In genomic region chr2:203759692-203760365, GRCh38 we compare ENCODE assay signal across 14 cellular contexts. TPM values are rescaled to one million over a fixed set of nuclear protein-coding genes. Genes with fewer than 3 reads are reported as not detected.
A peak's percentile ranks its signal among the peaks of the same experiment; 100 is the strongest.
DNase-seq lines count a peak whose midpoint lies in the region; ATAC-seq, FAIRE-seq and TF ChIP-seq lines count a peak whose summit lies in the region.
"Had no signal": no experiment of that assay in that cellular context is flagged by ENCODE, and none has a peak within 500 bp of the region (broad histone marks: within the 10 kb centered on the region; RNA-seq: fewer than 3 reads in every experiment).

No MANE protein-coding gene starts in this region.

- no peak overlapping the region for H2AFZ ChIP-seq in keratinocyte (ENCODE audit: control insufficient read depth, low read length)

- peaks cover 54% of the 10 kb centered on the region for H3K4me1 Mint-ChIP-seq in activated naive CD8-positive, alpha-beta T cell (ENCODE audit: low read depth)
- H3K4me1 Mint-ChIP-seq in activated naive CD8-positive, alpha-beta T cell treated with anti-CD3 and anti-CD28 coated beads for 36 hours: peaks cover 45% of the 10 kb centered on the region

- peaks cover 41% of the 10 kb centered on the region for H3K36me3 Mint-ChIP-seq in activated naive CD8-positive, alpha-beta T cell
- H3K36me3 Mint-ChIP-seq in activated naive CD8-positive, alpha-beta T cell treated with anti-CD3 and anti-CD28 coated beads for 36 hours: peaks cover 66% of the 10 kb centered on the region

- H3K9me3 ChIP-seq in keratinocyte (ENCODE audit: control insufficient read depth, low read depth, low read length): no peaks in the 10 kb centered on the region

- H3K9me1 ChIP-seq in keratinocyte (ENCODE audit: control insufficient read depth, extremely low read depth, insufficient read depth, low read length): no peaks in the 10 kb centered on the region

- H4K20me1 ChIP-seq in keratinocyte (ENCODE audit: control insufficient read depth, extremely low read depth, insufficient read depth, low read length): no peaks in the 10 kb centered on the region

- DNase-seq in activated naive CD8-positive, alpha-beta T cell treated with anti-CD3 and anti-CD28 coated beads for 36 hours: no peak
- peak; percentile 52 for DNase-seq in astrocyte of the cerebellum (ENCODE audit: low read depth)
- peak; percentile 67 for DNase-seq in keratinocyte (ENCODE audit: low read depth, low spot score)
- peak; percentile 26 for DNase-seq in urothelium cell line (ENCODE audit: low spot score)
- DNase-seq in OCI-M1 (lab: John Stamatoyannopoulos, UW): no peak
- DNase-seq: activated naive CD4-positive, alpha-beta T cell treated with anti-CD3 and anti-CD28 coated beads, Interleukin-2, amount 10 ng/mL, durations not matched to agents 7 days and 5 days; midbrain; stimulated activated CD4-positive, alpha-beta T cell treated with anti-CD3 and anti-CD28 coated beads, Interleukin-4, amount 100 ng/mL, for 24 hours had no signal

- TF ChIP-seq CTCF in astrocyte of the cerebellum (IDR thresholded peaks at IDR 0.05; ENCODE audit: low read depth, low read length, missing control alignments) (no peak), keratinocyte (optimal IDR thresholded peaks at IDR 0.05 in 1 of 3, IDR thresholded peaks at IDR 0.05 in 1 of 3, conservative IDR thresholded peaks at IDR 0.05 in 1 of 3; ENCODE audit: extremely low read depth in 1 of 3, insufficient read depth in 2 of 3, low read length in 3 of 3) (no peak)

- FAIRE-seq in keratinocyte (lab: Jason Lieb, UNC) (peak; percentile 73), urothelium cell line (lab: Jason Lieb, UNC) (no peak)

- no peak overlapping the region for H3K4me3 Mint-ChIP-seq in activated naive CD8-positive, alpha-beta T cell
- no peak overlapping the region for H3K4me3 Mint-ChIP-seq in activated naive CD8-positive, alpha-beta T cell treated with anti-CD3 and anti-CD28 coated beads for 36 hours
- H3K4me3 Mint-ChIP-seq: activated naive CD4-positive, alpha-beta T cell treated with anti-CD3 and anti-CD28 coated beads, Interleukin-2, amount 10 ng/mL, durations not matched to agents 7 days and 5 days; WTC11 had no signal

- dilution Hi-C loops in keratinocyte (cut with MboI; ENCODE audit: extremely low pct_ligation_motif_present, low sequenced_read_pairs): no loop called here

- peak overlapping the region; percentile 68 for H3K27ac Mint-ChIP-seq in activated naive CD8-positive, alpha-beta T cell
- no peak overlapping the region for H3K27ac Mint-ChIP-seq in activated naive CD8-positive, alpha-beta T cell treated with anti-CD3 and anti-CD28 coated beads for 36 hours
- H3K27ac Mint-ChIP-seq: WTC11 had no signal

- H3K4me3 ChIP-seq in astrocyte of the cerebellum (ENCODE audit: low read depth, low read length): no peak overlapping the region
- H3K4me3 ChIP-seq in keratinocyte (ENCODE audit: control insufficient read depth in 2 of 3, extremely low read depth in 1 of 3, insufficient read depth in 2 of 3, low read depth in 1 of 3, low read length in 3 of 3): no peak overlapping the region
- H3K4me3 ChIP-seq: esophagus muscularis mucosa, tibial nerve had no signal

- no peaks in the 10 kb centered on the region for H3K36me3 ChIP-seq in keratinocyte (ENCODE audit: control insufficient read depth in 2 of 2, extremely low read depth in 1 of 2, insufficient read depth in 2 of 2, low read length in 2 of 2)
- H3K36me3 ChIP-seq: esophagus muscularis mucosa, tibial nerve had no signal

- H3K4me2 ChIP-seq in keratinocyte (ENCODE audit: control insufficient read depth, extremely low read depth, insufficient read depth, low read depth, low read length): peak overlapping the region; percentile 64

- ATAC-seq in HG03280 (IDR thresholded peaks at IDR 0.05; ENCODE audit: unreplicated experiment) (no peak), HG02798 (IDR thresholded peaks at IDR 0.05; ENCODE audit: poor library complexity, unreplicated experiment) (no peak)
- ATAC-seq: WTC11 had no signal

- H3K27me3 ChIP-seq in keratinocyte (ENCODE audit: control insufficient read depth, extremely low read depth, insufficient read depth, low read length): no peaks in the 10 kb centered on the region
- H3K27me3 ChIP-seq: esophagus muscularis mucosa, tibial nerve had no signal

- no peaks in the 10 kb centered on the region for H3K27me3 Mint-ChIP-seq in activated naive CD8-positive, alpha-beta T cell
- no peaks in the 10 kb centered on the region for H3K27me3 Mint-ChIP-seq in activated naive CD8-positive, alpha-beta T cell treated with anti-CD3 and anti-CD28 coated beads for 36 hours
- H3K27me3 Mint-ChIP-seq: activated naive CD4-positive, alpha-beta T cell treated with anti-CD3 and anti-CD28 coated beads, Interleukin-2, amount 10 ng/mL, durations not matched to agents 7 days and 5 days had no signal

- H3K4me1 ChIP-seq in keratinocyte (ENCODE audit: control insufficient read depth, extremely low read depth, insufficient read depth, low read length): peaks cover 19% of the 10 kb centered on the region
- H3K4me1 ChIP-seq: tibial nerve had no signal

- no peaks in the 10 kb centered on the region for H3K79me2 ChIP-seq in keratinocyte (ENCODE audit: control insufficient read depth, insufficient read depth, low read length)

- in situ Hi-C loops in astrocyte of the cerebellum (cut with HindIII; ENCODE audit: low sequenced_read_pairs): no loop called here

- H3K9me3 Mint-ChIP-seq in activated naive CD8-positive, alpha-beta T cell (ENCODE audit: low read depth): peaks cover 25% of the 10 kb centered on the region
- peaks cover 31% of the 10 kb centered on the region for H3K9me3 Mint-ChIP-seq in activated naive CD8-positive, alpha-beta T cell treated with anti-CD3 and anti-CD28 coated beads for 36 hours

- no peak overlapping the region for H3K9ac ChIP-seq in keratinocyte (ENCODE audit: control insufficient read depth, extremely low read depth, insufficient read depth, low read length)

- peak overlapping the region; percentile 55 for H3K27ac ChIP-seq in keratinocyte (ENCODE audit: control insufficient read depth, insufficient read depth, low read length)
- H3K27ac ChIP-seq: esophagus muscularis mucosa, tibial nerve had no signal

RNA-seq across cellular contexts. Expression of gene CD28, which starts 53.4 kb away (rescaled TPM):
- total RNA-seq in activated naive CD8-positive, alpha-beta T cell treated with anti-CD3 and anti-CD28 coated beads for 36 hours: 10 to 100 TPM; 84.0 to 88.8 TPM
- 0.01 TPM in 1 of 3 replicates, not detected in the others for polyA plus RNA-seq in keratinocyte
- not detected for polyA plus RNA-seq in keratinocyte (2011; ENCODE audit: low read depth)
- not detected in 2 replicates for polyA plus RNA-seq in keratinocyte (2011; cell fraction: cytosol; rRNA removed)
- polyA plus RNA-seq in keratinocyte (2011; cell fraction: nucleus; rRNA removed): not detected in 2 replicates
- not detected in 2 replicates for polyA plus RNA-seq in keratinocyte (2012; ENCODE audit: low replicate concordance)
- polyA minus RNA-seq in keratinocyte: not detected in 3 replicates
- polyA minus RNA-seq in keratinocyte (2011; cell fraction: cytosol; rRNA and poly(A)+ RNA removed): not detected
- not detected in 2 replicates for polyA minus RNA-seq in keratinocyte (2011; cell fraction: nucleus; rRNA and poly(A)+ RNA removed)

Comparison
In these comparisons a context has a peak if more than half of its experiments do, and no peak if none do; other contexts are left out.
1. DNase-seq: peak in astrocyte of the cerebellum (single experiment), keratinocyte (single experiment) and urothelium cell line (single experiment); none in activated naive CD8-positive, alpha-beta T cell treated with anti-CD3 and anti-CD28 coated beads for 36 hours (single experiment) and OCI-M1 (single experiment).